Comparison of ENCODE assay signal across 8 cellular contexts in the genomic region with DNA sequence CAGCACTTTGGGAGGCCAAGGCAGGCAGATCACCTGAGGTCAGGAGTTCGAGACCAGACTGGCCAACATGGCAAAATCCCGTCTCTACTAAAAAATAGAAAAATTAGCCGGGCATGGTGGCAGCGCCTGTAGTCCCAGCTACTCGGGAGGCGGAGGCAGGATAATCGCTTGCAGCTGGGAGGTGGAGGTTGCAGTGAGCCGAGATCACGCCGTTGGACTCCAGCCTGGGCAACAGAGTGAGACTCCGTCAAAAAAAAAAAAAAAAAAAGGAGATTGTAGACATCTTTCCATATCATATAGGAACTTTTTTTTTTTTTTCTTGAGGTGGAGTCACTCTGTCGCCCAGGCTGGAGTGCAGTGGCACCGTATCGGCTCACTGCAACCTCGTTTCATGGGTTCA. TPM values are rescaled to one million over a fixed set of nuclear protein-coding genes. Genes with fewer than 3 reads are reported as not detected.
DNase-seq lines count a peak whose midpoint lies in the region; ATAC-seq, FAIRE-seq and TF ChIP-seq lines count a peak whose summit lies in the region.
"Not testable (repeated sequence)": the region's sequence is repeated elsewhere in the genome, so short reads cannot be mapped to it uniquely, and the experiment has no call there.

No MANE protein-coding gene starts in this region.

- not testable (repeated sequence) for H3K36me3 ChIP-seq in CD8-positive, alpha-beta memory T cell (ENCODE audit: insufficient read depth, low read length); astrocyte (ENCODE audit: insufficient read depth, low read length); kidney (ENCODE audit: control insufficient read depth in 1 of 2, insufficient read depth in 2 of 2, low read length in 2 of 2); ovary; transverse colon

- not testable (repeated sequence) for ATAC-seq in activated B cell treated with CpG ODN at 0.5 μM for 24 hours (ENCODE audit: low read depth)

- H3K27me3 Mint-ChIP-seq in CD8-positive, alpha-beta memory T cell; activated B cell treated with CpG ODN at 0.5 μM for 24 hours; astrocyte (ENCODE audit: low read depth, unreplicated experiment): not testable (repeated sequence)

- not testable (repeated sequence) for FAIRE-seq in astrocyte (lab: Jason Lieb, UNC); kidney (lab: Jason Lieb, UNC)

- H3K27me3 ChIP-seq in CD8-positive, alpha-beta memory T cell (ENCODE audit: insufficient read depth, low read length, poor library complexity, severe bottlenecking); astrocyte (ENCODE audit: insufficient read depth, low read length); ovary; transverse colon: not testable (repeated sequence)

- peak overlapping the region; percentile 95 for H3K4me2 ChIP-seq in astrocyte (ENCODE audit: low read length)

- CTCF ChIA-PET in CD8-positive, alpha-beta memory T cell (lab: Charles Lee): interaction anchor here (1.9 kb wide), 1 partner anchor 12 kb away, joined by 6 read pairs; no protein-coding TSS in a partner anchor
- CTCF ChIA-PET in activated B cell treated with CpG ODN at 0.5 μM for 24 hours (lab: Charles Lee): not testable (repeated sequence)

- not testable (repeated sequence) for H3K9me3 ChIP-seq in CD8-positive, alpha-beta memory T cell (ENCODE audit: low read length); astrocyte (ENCODE audit: insufficient read depth, low read depth, low read length); kidney (ENCODE audit: control insufficient read depth in 1 of 2, low read length in 2 of 2); ovary; transverse colon

- H3K27ac Mint-ChIP-seq in CD8-positive, alpha-beta memory T cell: peak overlapping the region in 7 of 8 donors; percentile 24 to 95 (median 93)
- H3K27ac Mint-ChIP-seq in activated B cell treated with CpG ODN at 0.5 μM for 24 hours (peak overlapping the region; percentile 53), astrocyte (ENCODE audit: unreplicated experiment) (peak overlapping the region; percentile 75)

- POLR2A ChIA-PET in CD8-positive, alpha-beta memory T cell (lab: Charles Lee): interaction anchor here (0.7 kb wide), 1 partner anchor 48 kb away, joined by 5 read pairs; no protein-coding TSS in a partner anchor
- POLR2A ChIA-PET in activated B cell treated with CpG ODN at 0.5 μM for 24 hours (lab: Charles Lee): interaction anchor here (0.7 kb wide), 1 partner anchor 8 kb away, joined by 8 read pairs; no protein-coding TSS in a partner anchor

- peak overlapping the region; percentile 86 for H3K9ac ChIP-seq in astrocyte (ENCODE audit: low read length)
- not testable (repeated sequence) for H3K9ac ChIP-seq in kidney (ENCODE audit: low read length in 2 of 2)

- peaks cover 22% of the 10 kb centered on the region for H3K4me1 ChIP-seq in CD8-positive, alpha-beta memory T cell (ENCODE audit: insufficient read depth, low read length)
- H3K4me1 ChIP-seq in astrocyte (ENCODE audit: insufficient read depth, low read length) (peaks cover 11% of the 10 kb centered on the region), transverse colon (peaks cover 15 to 27% (median 18%) of the 10 kb centered on the region in 4 donors)
- H3K4me1 ChIP-seq in kidney (ENCODE audit: control insufficient read depth in 1 of 2, insufficient read depth in 1 of 2, low read depth in 1 of 2, low read length in 2 of 2); ovary (ENCODE audit: insufficient read depth): not testable (repeated sequence)

- H4K20me1 ChIP-seq in astrocyte (ENCODE audit: insufficient read depth, low read length): peaks cover 13% of the 10 kb centered on the region

- 75 to 82% (median 80%) methylated on average over 15 of the region's 15 CpGs for WGBS in ovary, 3 donors
- 79 to 92% methylated on average over 15 of the region's 15 CpGs for WGBS in transverse colon (ENCODE audit: low coverage in 1 of 2), 2 donors

- H3K79me2 ChIP-seq in astrocyte (ENCODE audit: insufficient read depth, low read length): not testable (repeated sequence)

- H3K4me1 Mint-ChIP-seq in CD8-positive, alpha-beta memory T cell: peaks cover 20 to 29% (median 21%) of the 10 kb centered on the region in 3 donors
- peaks cover 19% of the 10 kb centered on the region for H3K4me1 Mint-ChIP-seq in activated B cell treated with CpG ODN at 0.5 μM for 24 hours
- not testable (repeated sequence) for H3K4me1 Mint-ChIP-seq in astrocyte (ENCODE audit: low read depth, unreplicated experiment)

- H3K4me3 Mint-ChIP-seq in CD8-positive, alpha-beta memory T cell: peak overlapping the region; percentile 88 to 94 (median 90)
- H3K4me3 Mint-ChIP-seq in activated B cell treated with CpG ODN at 0.5 μM for 24 hours (peak overlapping the region; percentile 96), astrocyte (ENCODE audit: unreplicated experiment) (peak overlapping the region; percentile 88)

- TF ChIP-seq POLR2A in ovary (IDR thresholded peaks at IDR 0.05); transverse colon (IDR thresholded peaks at IDR 0.05): not testable (repeated sequence)

- not testable (repeated sequence) for H3K36me3 Mint-ChIP-seq in CD8-positive, alpha-beta memory T cell; activated B cell treated with CpG ODN at 0.5 μM for 24 hours (ENCODE audit: low read depth); astrocyte (ENCODE audit: low read depth, unreplicated experiment)

- in situ Hi-C loops in transverse colon (cut with MboI; ENCODE audit: low pct_ligation_motif_present in 1 of 4, low pct_unique_long_range_greater_than_20kb in 1 of 4, low sequenced_read_pairs in 3 of 4): not testable (repeated sequence)

- H3K27ac ChIP-seq in CD8-positive, alpha-beta memory T cell (ENCODE audit: low read depth, low read length); astrocyte (ENCODE audit: low read depth, low read length); ovary: not testable (repeated sequence)
- H3K27ac ChIP-seq in epithelial cell of prostate (peak overlapping the region; percentile 78), kidney (ENCODE audit: low read depth in 2 of 2, low read length in 2 of 2) (peak overlapping the region in 1 of 2 donors; percentile 48), transverse colon (peak overlapping the region; percentile 95 to 97 (median 96))

- intact Hi-C loops in activated B cell treated with CpG ODN at 0.5 μM for 24 hours (cut with micrococcal nuclease); kidney (cut with DNase I); ovary (cut with DNase I); transverse colon (cut with DNase I; ENCODE audit: low total_unique reads): not testable (repeated sequence)

- not testable (repeated sequence) for H2AFZ ChIP-seq in astrocyte (ENCODE audit: low read depth, low read length)

- not testable (repeated sequence) for DNase-seq in CD8-positive, alpha-beta memory T cell; LNCaP clone FGC (ENCODE audit: low read depth); activated B cell treated with CpG ODN at 0.5 μM for 24 hours; astrocyte (ENCODE audit: low read depth); epithelial cell of prostate (ENCODE audit: low read depth, low spot score); transverse colon
- DNase-seq in kidney (peak; percentile 24), ovary (peak in 2 of 5 donors; percentile 15 to 34)

- TF ChIP-seq CTCF in LNCaP clone FGC (IDR thresholded peaks at IDR 0.05; ENCODE audit: control insufficient read depth, extremely low read depth, insufficient read depth); activated B cell treated with CpG ODN at 0.5 μM for 24 hours (IDR thresholded peaks at IDR 0.05); astrocyte (IDR thresholded peaks at IDR 0.05; ENCODE audit: insufficient read depth, low read depth, low read length); kidney (IDR thresholded peaks at IDR 0.05; ENCODE audit: borderline replicate concordance, extremely low read depth, insufficient read depth); ovary (IDR thresholded peaks at IDR 0.05); transverse colon (IDR thresholded peaks at IDR 0.05): not testable (repeated sequence)

- H3K4me3 ChIP-seq in CD8-positive, alpha-beta memory T cell (ENCODE audit: low read length): not testable (repeated sequence)
- H3K4me3 ChIP-seq in LNCaP clone FGC (ENCODE audit: low read depth, low read length): peak overlapping the region; percentile 87
- H3K4me3 ChIP-seq in astrocyte (ENCODE audit: insufficient read depth, low read depth, low read length): peak overlapping the region; percentile 75
- peak overlapping the region in 1 of 2 donors; percentile 83 for H3K4me3 ChIP-seq in kidney (ENCODE audit: low read length in 2 of 2)
- H3K4me3 ChIP-seq in ovary: peak overlapping the region; percentile 73
- H3K4me3 ChIP-seq in transverse colon: peak overlapping the region in 2 of 4 donors; percentile 78 to 82

- H3K9me3 Mint-ChIP-seq in CD8-positive, alpha-beta memory T cell; activated B cell treated with CpG ODN at 0.5 μM for 24 hours; astrocyte (ENCODE audit: unreplicated experiment): not testable (repeated sequence)

- not testable (repeated sequence) for TF ChIP-seq EP300 in ovary (IDR thresholded peaks at IDR 0.05); transverse colon (IDR thresholded peaks at IDR 0.05; ENCODE audit: low read depth)

RNA-seq across cellular contexts. Expression of gene ZBTB42, which starts 13.8 kb away (rescaled TPM):
- total RNA-seq in CD8-positive, alpha-beta memory T cell: 1 to 10 TPM; 3.3 to 3.5 TPM
- polyA plus RNA-seq in CD8-positive, alpha-beta memory T cell: 2.7 TPM
- total RNA-seq in activated B cell treated with CpG ODN at 0.5 μM for 24 hours (3.0 and 3.1 TPM in 2 replicates), astrocyte (6.6 and 6.9 TPM in 2 replicates), kidney (10.0 TPM), ovary (10 to 100 TPM in 1 of 7 donors, 1 to 10 TPM in 6; 2.0 to 18.7 (median 4.1) TPM), transverse colon (10 to 100 TPM in 2 of 4 donors, 1 to 10 TPM in 2; 5.9 to 24.3 (median 11.7) TPM)
- polyA plus RNA-seq in kidney (ENCODE audit: insufficient read depth, low read depth, low replicate concordance) (3.9 TPM), ovary (1 to 10 TPM in 1 of 2 donors, under 1 TPM in 1; 0.42 to 1.8 TPM)

RNA-seq across cellular contexts. Expression of gene AKT1, which starts 19.2 kb away (rescaled TPM):
- total RNA-seq in CD8-positive, alpha-beta memory T cell: 100 to 1,000 TPM; 147 to 150 TPM
- 34.1 TPM for polyA plus RNA-seq in CD8-positive, alpha-beta memory T cell
- 72.8 and 80.8 TPM in 2 replicates for total RNA-seq in activated B cell treated with CpG ODN at 0.5 μM for 24 hours
- 148 and 155 TPM in 2 replicates for total RNA-seq in astrocyte
- 125 TPM for total RNA-seq in kidney
- polyA plus RNA-seq in kidney (ENCODE audit: insufficient read depth, low read depth, low replicate concordance): 70.6 TPM
- 100 to 1,000 TPM in 4 of 7 donors, 10 to 100 TPM in 3; 58.1 to 105 (median 103) TPM for total RNA-seq in ovary
- 10 to 100 TPM; 53.9 to 72.6 TPM for polyA plus RNA-seq in ovary
- 100 to 1,000 TPM in 3 of 4 donors, 10 to 100 TPM in 1; 85.4 to 310 (median 136) TPM for total RNA-seq in transverse colon

RNA-seq across cellular contexts. Expression of gene CEP170B, which starts 50.4 kb away (rescaled TPM):
- total RNA-seq in CD8-positive, alpha-beta memory T cell: 1 to 10 TPM; 6.4 to 6.7 TPM
- polyA plus RNA-seq in CD8-positive, alpha-beta memory T cell: not detected
- 1.6 and 1.8 TPM in 2 replicates for total RNA-seq in activated B cell treated with CpG ODN at 0.5 μM for 24 hours
- 50.3 and 55.4 TPM in 2 replicates for total RNA-seq in astrocyte
- 42.4 TPM for total RNA-seq in kidney
- 8.1 TPM for polyA plus RNA-seq in kidney (ENCODE audit: insufficient read depth, low read depth, low replicate concordance)
- total RNA-seq in ovary: 10 to 100 TPM in 4 of 7 donors, 1 to 10 TPM in 3; 3.0 to 22.7 (median 11.7) TPM
- 1 to 10 TPM; 1.9 to 5.1 TPM for polyA plus RNA-seq in ovary
- total RNA-seq in transverse colon: 100 to 1,000 TPM in 2 of 4 donors, 10 to 100 TPM in 2; 56.0 to 195 (median 109) TPM
